In genomic region chr3:149813367-149814281, GRCh38 we compare ENCODE assay signal across 8 cellular contexts. TPM values are rescaled to one million over a fixed set of nuclear protein-coding genes. Genes with fewer than 3 reads are reported as not detected.
A peak's percentile ranks its signal among the peaks of the same experiment; 100 is the strongest.
DNase-seq lines count a peak whose midpoint lies in the region; ATAC-seq and TF ChIP-seq lines count a peak whose summit lies in the region.

No MANE protein-coding gene starts in this region.

- peak overlapping the region; percentile 97 to 100 (median 99) for H3K4me3 Mint-ChIP-seq in CD8-positive, alpha-beta memory T cell
- H3K4me3 Mint-ChIP-seq in central memory CD8-positive, alpha-beta T cell, result peak overlapping the region; percentile 98

- H3K9me3 ChIP-seq in CD8-positive, alpha-beta memory T cell (ENCODE audit: low read length), result no peaks in the 10 kb centered on the region
- no peaks in the 10 kb centered on the region for H3K9me3 ChIP-seq in SJSA1 (replicated peaks)
- no peaks in the 10 kb centered on the region for H3K9me3 ChIP-seq in spleen

- peaks cover 0 to 14% (median 0%) of the 10 kb centered on the region in 3 donors for H3K36me3 Mint-ChIP-seq in CD8-positive, alpha-beta memory T cell
- H3K36me3 Mint-ChIP-seq in central memory CD8-positive, alpha-beta T cell (ENCODE audit: insufficient read depth), result peaks cover 7% of the 10 kb centered on the region

- TF ChIP-seq CTCF in kidney epithelial cell (IDR thresholded peaks at IDR 0.05; ENCODE audit: insufficient read depth, low read length, poor library complexity, severe bottlenecking) (no peak), spleen (IDR thresholded peaks at IDR 0.05 in 8 of 11, conservative IDR thresholded peaks at IDR 0.05 in 3 of 11) (no peak)

- H3K36me3 ChIP-seq in CD8-positive, alpha-beta memory T cell (ENCODE audit: insufficient read depth, low read length), result no peaks in the 10 kb centered on the region
- H3K36me3 ChIP-seq in SJSA1 (no peaks in the 10 kb centered on the region), kidney epithelial cell (ENCODE audit: control insufficient read depth, insufficient read depth, low read length) (no peaks in the 10 kb centered on the region), spleen (no peaks in the 10 kb centered on the region)

- peaks cover 0 to 3% of the 10 kb centered on the region in 2 donors for H3K27me3 Mint-ChIP-seq in CD8-positive, alpha-beta memory T cell
- no peaks in the 10 kb centered on the region for H3K27me3 Mint-ChIP-seq in central memory CD8-positive, alpha-beta T cell

- ATAC-seq in GM19372 (IDR thresholded peaks at IDR 0.05; ENCODE audit: low read depth, unreplicated experiment), result peak; percentile 14
- ATAC-seq in HG03432 (IDR thresholded peaks at IDR 0.05; ENCODE audit: unreplicated experiment), result peak; percentile 20
- peak; percentile 40 for ATAC-seq in central memory CD8-positive, alpha-beta T cell (replicated peaks; ENCODE audit: extremely low read depth, poor library complexity, severe bottlenecking)

- H3K27me3 ChIP-seq in CD8-positive, alpha-beta memory T cell (ENCODE audit: insufficient read depth, low read length, poor library complexity, severe bottlenecking), result no peaks in the 10 kb centered on the region
- H3K27me3 ChIP-seq in SJSA1 (replicated peaks), result no peaks in the 10 kb centered on the region
- H3K27me3 ChIP-seq in kidney epithelial cell (ENCODE audit: control insufficient read depth, insufficient read depth, low read length), result no peaks in the 10 kb centered on the region
- H3K27me3 ChIP-seq in spleen (replicated peaks in 1 of 7), result no peaks in the 10 kb centered on the region

- H3K27ac ChIP-seq in CD8-positive, alpha-beta memory T cell (ENCODE audit: low read depth, low read length), result peak overlapping the region; percentile 88
- H3K27ac ChIP-seq in SJSA1 (peak overlapping the region; percentile 86), spleen (peak overlapping the region; percentile 88 to 99 (median 98))

- H3K9me3 Mint-ChIP-seq in CD8-positive, alpha-beta memory T cell, result no peaks in the 10 kb centered on the region
- no peaks in the 10 kb centered on the region for H3K9me3 Mint-ChIP-seq in central memory CD8-positive, alpha-beta T cell

- peaks cover 57 to 62% (median 57%) of the 10 kb centered on the region in 3 donors for H3K4me1 Mint-ChIP-seq in CD8-positive, alpha-beta memory T cell
- peaks cover 64% of the 10 kb centered on the region for H3K4me1 Mint-ChIP-seq in central memory CD8-positive, alpha-beta T cell

- peak in 2 of 5 donors; percentile 10 to 25 for DNase-seq in CD8-positive, alpha-beta memory T cell
- DNase-seq in SJSA1 (ENCODE audit: low read depth in 1 of 2, low spot score in 2 of 2), result peak in 1 of 2 experiments; percentile 42
- peak in 1 of 2 donors; percentile 15 for DNase-seq in central memory CD8-positive, alpha-beta T cell (ENCODE audit: low spot score in 2 of 2)
- peak; percentile 5 for DNase-seq in kidney epithelial cell (ENCODE audit: low read depth)
- peak; percentile 77 for DNase-seq in spleen
- no peak for DNase-seq in GM19240 (ENCODE audit: insufficient read length, low spot score)

- H3K4me3 ChIP-seq in CD8-positive, alpha-beta memory T cell (ENCODE audit: low read length), result peak overlapping the region; percentile 96
- H3K4me3 ChIP-seq in SJSA1, result peak overlapping the region; percentile 62
- peak overlapping the region; percentile 63 for H3K4me3 ChIP-seq in kidney epithelial cell (ENCODE audit: low read depth, low read length)
- peak overlapping the region; percentile 66 to 93 (median 75) for H3K4me3 ChIP-seq in spleen

- intact Hi-C loops in spleen (cut with DNase I; ENCODE audit: low total_unique reads), result no loop called here

- TF ChIP-seq POLR2A in spleen (IDR thresholded peaks at IDR 0.05), result no peak

- 0 to 1% (median 1%) methylated on average over 22 to 29 of the region's 29 CpGs for WGBS in spleen, 5 donors

- peak overlapping the region; percentile 97 to 100 (median 99) for H3K27ac Mint-ChIP-seq in CD8-positive, alpha-beta memory T cell
- H3K27ac Mint-ChIP-seq in central memory CD8-positive, alpha-beta T cell (ENCODE audit: low read depth), result peak overlapping the region; percentile 96

- CTCF ChIA-PET in CD8-positive, alpha-beta memory T cell (lab: Charles Lee), result interaction anchor here (0.9 to 2.0 kb wide), 2 partner anchors 42 to 61 kb away, joined by 3 to 10 read pairs; partner anchors contain the start of gene COMMD2

- peaks cover 37% of the 10 kb centered on the region for H3K4me1 ChIP-seq in CD8-positive, alpha-beta memory T cell (ENCODE audit: insufficient read depth, low read length)
- H3K4me1 ChIP-seq in SJSA1 (replicated peaks) (peaks cover 15% of the 10 kb centered on the region), spleen (peaks cover 10 to 64% (median 53%) of the 10 kb centered on the region in 6 donors)

- POLR2A ChIA-PET in CD8-positive, alpha-beta memory T cell (lab: Charles Lee), result interaction anchor here (0.5 to 2.0 kb wide), 4 partner anchors 10 to 1434 kb away, joined by 3 to 14 read pairs (median 4); partner anchors contain the start of genes COMMD2 and TSC22D2

RNA-seq across cellular contexts. Expression of gene RNF13, which starts 0.6 kb away (rescaled TPM):
- total RNA-seq in CD8-positive, alpha-beta memory T cell, result 10 to 100 TPM; 33.5 to 33.6 TPM
- polyA plus RNA-seq in CD8-positive, alpha-beta memory T cell, result 110 TPM
- 30.0 and 43.5 TPM in 2 replicates for total RNA-seq in SJSA1 (2014; rRNA removed; shearing (Covaris generic))
- total RNA-seq in kidney epithelial cell (34.6 and 43.4 TPM in 2 replicates), spleen (100 to 1,000 TPM in 5 of 7 donors, 10 to 100 TPM in 2; 85.1 to 137 (median 125) TPM)
- polyA plus RNA-seq in spleen, result 10 to 100 TPM; 30.7 to 36.8 (median 34.5) TPM

RNA-seq across cellular contexts. Expression of gene ANKUB1, which starts 21.3 kb away (rescaled TPM):
- total RNA-seq in CD8-positive, alpha-beta memory T cell, result not detected
- polyA plus RNA-seq in CD8-positive, alpha-beta memory T cell, result not detected
- 0.31 TPM in 1 of 2 replicates, not detected in the other for total RNA-seq in SJSA1 (2014; rRNA removed; shearing (Covaris generic))
- not detected in 2 replicates for total RNA-seq in kidney epithelial cell
- total RNA-seq in spleen, result not detected
- under 1 TPM in 2 of 3 donors, not detected in 1; 0.03 to 0.10 TPM for polyA plus RNA-seq in spleen
